Comparison of ENCODE assay signal across 22 cellular contexts in the genomic region with DNA sequence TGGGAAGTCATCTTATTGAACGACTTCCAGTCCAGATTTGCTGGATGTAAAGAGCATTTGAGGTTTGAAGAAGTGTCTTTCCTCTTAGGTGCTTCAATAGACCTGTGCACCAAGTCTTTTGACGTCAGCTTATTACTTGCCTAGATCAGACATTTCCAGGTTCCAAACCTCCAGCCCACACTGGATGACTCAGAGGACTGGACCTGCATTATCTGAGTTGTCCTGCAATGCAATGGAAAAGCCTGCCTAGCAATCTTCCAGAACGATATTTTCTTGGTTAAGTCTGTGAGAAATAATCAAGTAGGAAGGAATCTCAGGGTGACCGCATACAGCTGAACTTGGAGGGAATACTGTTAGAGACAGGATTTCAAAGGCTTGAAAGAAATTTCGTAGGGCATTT.
DNase-seq lines count a peak whose midpoint lies in the region; ATAC-seq, FAIRE-seq and TF ChIP-seq lines count a peak whose summit lies in the region.
"Had no signal": no experiment of that assay in that cellular context is flagged by ENCODE, and none has a peak within 500 bp of the region (broad histone marks: within the 10 kb centered on the region; RNA-seq: fewer than 3 reads in every experiment).

No MANE protein-coding gene starts in this region.

- no peak overlapping the region for H3K27ac ChIP-seq in PC-3 (ENCODE audit: low read length)
- H3K27ac ChIP-seq: gastrocnemius medialis had no signal

- no peak overlapping the region for H3K9ac ChIP-seq in PC-3 (ENCODE audit: low read length)

- H3K79me2 ChIP-seq in PC-3 (ENCODE audit: low read length), result no peaks in the 10 kb centered on the region

- peak; percentile 81 for FAIRE-seq in bronchial epithelial cell (lab: Jason Lieb, UNC)
- FAIRE-seq: GM19239 had no signal

- BruUV-seq in PC-3 (replicated peaks; lab: Mats Ljungman, UMichigan), result no TSS peak

- H3K9me3 ChIP-seq in PC-3 (ENCODE audit: low read length), result no peaks in the 10 kb centered on the region
- H3K9me3 ChIP-seq: gastrocnemius medialis, HAP-1 had no signal

- no peaks in the 10 kb centered on the region for H3K27me3 ChIP-seq in PC-3 (ENCODE audit: low read length)
- H3K27me3 ChIP-seq in bronchial epithelial cell (ENCODE audit: control insufficient read depth, insufficient read depth, low read length), result no peaks in the 10 kb centered on the region
- H3K27me3 ChIP-seq: gastrocnemius medialis had no signal

- intact Hi-C loops in PC-3 (cut with micrococcal nuclease), result no loop called here

- no peak overlapping the region for H3K4me2 ChIP-seq in PC-3 (ENCODE audit: low read length)

- no peak for ATAC-seq in PC-3
- ATAC-seq: gastrocnemius medialis, left lobe of liver, sciatic nerve had no signal

- TF ChIP-seq CTCF in PC-3 (conservative IDR thresholded peaks at IDR 0.05; ENCODE audit: low read depth, low read length) (no peak), bronchial epithelial cell (IDR thresholded peaks at IDR 0.05; ENCODE audit: insufficient read depth, low read length, severe bottlenecking) (no peak)

- peaks cover 24% of the 10 kb centered on the region for H3K4me1 ChIP-seq in PC-3 (ENCODE audit: insufficient read depth, low read length)
- H3K4me1 ChIP-seq: gastrocnemius medialis, HAP-1 had no signal

- no peaks in the 10 kb centered on the region for H4K20me1 ChIP-seq in PC-3 (ENCODE audit: low read length)

- H3K36me3 ChIP-seq in PC-3 (ENCODE audit: low read depth, low read length) (no peaks in the 10 kb centered on the region), bronchial epithelial cell (ENCODE audit: control insufficient read depth, insufficient read depth, low read length) (no peaks in the 10 kb centered on the region)
- H3K36me3 ChIP-seq: gastrocnemius medialis, HAP-1 had no signal

- H3F3A ChIP-seq in PC-3 (ENCODE audit: low read length, unreplicated experiment), result no peaks in the 10 kb centered on the region

- H2AFZ ChIP-seq in PC-3 (ENCODE audit: low read length), result no peak overlapping the region

- CTCF ChIA-PET in PC-3 (lab: Charles Lee), result no interaction called here

- DNase-seq in EL (peak; percentile 48), PC-3 (peak; percentile 45), bronchial epithelial cell (ENCODE audit: low read depth) (peak; percentile 93), iris pigment epithelial cell (ENCODE audit: low read depth) (peak; percentile 86), middle frontal gyrus (ENCODE audit: extremely low spot score, low spot score) (no peak), NCI-H146 (lab: John Stamatoyannopoulos, UW) (no peak)
- no peak for DNase-seq in activated effector memory CD4-positive, alpha-beta T cell treated with Interleukin-2 at 50 U/mL for 16 hours
- DNase-seq in stimulated activated naive CD4-positive, alpha-beta T cell treated with Interleukin-2 at 50 U/mL for 16 hours (lab: John Stamatoyannopoulos, UW), result no peak
- DNase-seq: activated CD4-positive, alpha-beta T cell treated with anti-CD3 and anti-CD28 coated beads, Interleukin-2, amount 10 ng/mL, durations not matched to agents 24 days and 14 days; activated CD8-positive, alpha-beta memory T cell treated with anti-CD3 and anti-CD28 coated beads, Interleukin-2, amount 50 U/mL, for 4 hours; activated effector memory CD4-positive, alpha-beta T cell treated with anti-CD3 and anti-CD28 coated beads, Interleukin-2, amount 50 U/mL, for 16 hours; amygdala; cortex of kidney; DND-41; gastrocnemius medialis; NCI-H1417 treated with DMSO at 0.1 percent for 48 hours; nucleus accumbens; stimulated activated CD4-positive, alpha-beta T cell treated with anti-CD3 and anti-CD28 coated beads, Interleukin-1b, Interleukin-23, amount 100 ng/mL, for 48 hours had no signal

- no peaks in the 10 kb centered on the region for H3K9me2 ChIP-seq in PC-3 (replicated peaks; ENCODE audit: low read length)

- H3K4me3 ChIP-seq in PC-3 (ENCODE audit: low read length) (no peak overlapping the region), bronchial epithelial cell (ENCODE audit: low read depth, low read length) (no peak overlapping the region)
- H3K4me3 ChIP-seq: gastrocnemius medialis, HAP-1 had no signal

- POLR2A ChIA-PET in PC-3 (lab: Charles Lee; ENCODE audit: unreplicated experiment), result no interaction called here

Comparison
In these comparisons a context has a peak if more than half of its experiments do, and no peak if none do; other contexts are left out.
1. DNase-seq: peak in EL (single experiment), PC-3 (single experiment), bronchial epithelial cell (single experiment) and iris pigment epithelial cell (single experiment); none in activated effector memory CD4-positive, alpha-beta T cell treated with Interleukin-2 at 50 U/mL for 16 hours (single experiment), middle frontal gyrus (single experiment), NCI-H146 (single experiment) and stimulated activated naive CD4-positive, alpha-beta T cell treated with Interleukin-2 at 50 U/mL for 16 hours (single experiment).